ENCODE assay signal across 8 cellular contexts in the genomic region with DNA sequence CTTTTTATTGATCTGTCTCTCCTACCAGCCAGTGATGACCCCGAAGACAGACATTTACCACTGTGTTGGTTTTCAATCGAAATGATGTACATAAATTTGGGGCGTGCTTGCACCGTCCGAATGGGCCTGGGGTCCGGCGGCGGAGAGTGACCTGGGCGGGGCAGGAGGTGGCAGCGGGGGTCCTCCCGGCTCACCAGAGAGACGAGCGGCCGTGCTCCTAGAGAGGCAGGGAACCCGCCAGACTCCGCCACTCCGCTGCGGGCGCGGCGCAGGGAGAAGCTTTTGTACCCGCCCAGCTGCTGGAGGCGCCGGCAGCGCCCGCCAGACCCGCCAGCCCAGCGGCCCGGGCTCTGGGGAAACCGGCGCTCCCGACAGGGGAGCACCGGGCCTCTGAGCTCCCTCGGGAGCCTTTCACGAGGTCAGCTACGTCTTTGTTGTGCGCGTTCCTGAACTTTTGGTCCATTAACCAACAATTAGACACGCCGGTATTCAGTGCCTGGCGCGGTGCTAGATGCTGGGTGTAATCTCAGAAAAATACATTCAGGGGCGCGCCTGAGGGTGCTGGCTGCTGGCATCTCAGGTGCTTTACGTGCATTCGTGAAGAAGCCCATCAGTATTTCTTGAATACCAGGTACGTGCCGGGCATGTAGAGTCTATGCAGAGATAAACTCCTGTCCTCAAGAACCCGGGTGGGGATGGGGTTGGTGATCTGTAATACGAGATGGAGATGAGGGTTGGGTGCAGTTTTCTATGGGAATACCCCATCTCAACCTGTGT.
DNase-seq lines count a peak whose midpoint lies in the region; ATAC-seq and TF ChIP-seq lines count a peak whose summit lies in the region.

A gene with protein sequence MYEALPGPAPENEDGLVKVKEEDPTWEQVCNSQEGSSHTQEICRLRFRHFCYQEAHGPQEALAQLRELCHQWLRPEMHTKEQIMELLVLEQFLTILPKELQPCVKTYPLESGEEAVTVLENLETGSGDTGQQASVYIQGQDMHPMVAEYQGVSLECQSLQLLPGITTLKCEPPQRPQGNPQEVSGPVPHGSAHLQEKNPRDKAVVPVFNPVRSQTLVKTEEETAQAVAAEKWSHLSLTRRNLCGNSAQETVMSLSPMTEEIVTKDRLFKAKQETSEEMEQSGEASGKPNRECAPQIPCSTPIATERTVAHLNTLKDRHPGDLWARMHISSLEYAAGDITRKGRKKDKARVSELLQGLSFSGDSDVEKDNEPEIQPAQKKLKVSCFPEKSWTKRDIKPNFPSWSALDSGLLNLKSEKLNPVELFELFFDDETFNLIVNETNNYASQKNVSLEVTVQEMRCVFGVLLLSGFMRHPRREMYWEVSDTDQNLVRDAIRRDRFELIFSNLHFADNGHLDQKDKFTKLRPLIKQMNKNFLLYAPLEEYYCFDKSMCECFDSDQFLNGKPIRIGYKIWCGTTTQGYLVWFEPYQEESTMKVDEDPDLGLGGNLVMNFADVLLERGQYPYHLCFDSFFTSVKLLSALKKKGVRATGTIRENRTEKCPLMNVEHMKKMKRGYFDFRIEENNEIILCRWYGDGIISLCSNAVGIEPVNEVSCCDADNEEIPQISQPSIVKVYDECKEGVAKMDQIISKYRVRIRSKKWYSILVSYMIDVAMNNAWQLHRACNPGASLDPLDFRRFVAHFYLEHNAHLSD (plus strand): TSS at position 285 of the 777 bp plus-strand sequence. CDS start 2,242 bp downstream, outside the sequence.

- ATAC-seq in GM18861 (IDR thresholded peaks at IDR 0.05; ENCODE audit: unreplicated experiment) (peak; percentile 74), HG03095 (IDR thresholded peaks at IDR 0.05; ENCODE audit: unreplicated experiment) (peak; percentile 83)
- ATAC-seq in activated CD4-positive, CD25-positive, alpha-beta regulatory T cell treated with anti-CD3 and anti-CD28 coated beads, Interleukin-2, amount 50 U/mL, for 24 hours, result peak; percentile 84 to 87

- peak within 1 kb of the TSS; percentile 83 for H3K4me3 ChIP-seq in coronary artery

- in situ Hi-C loops in ACHN (cut with HindIII; ENCODE audit: low pct_ligation_motif_present, low pct_unique_long_range_greater_than_20kb, low sequenced_read_pairs), result no loop called here

- peak within 1 kb of the TSS; percentile 3 to 59 for H3K27ac ChIP-seq in coronary artery

- DNase-seq in ACHN (peak; percentile 77), NCI-H2171 (lab: John Stamatoyannopoulos, UW) (peak; percentile 80), coronary artery (ENCODE audit: low spot score) (peak; percentile 81), kidney glomerular epithelial cell (lab: John Stamatoyannopoulos, UW) (peak; percentile 43)
- peak; percentile 79 for DNase-seq in stimulated activated CD4-positive, alpha-beta T cell treated with anti-CD3 and anti-CD28 coated beads, Interleukin-15, amount 100 ng/mL, for 24 hours

- TF ChIP-seq CTCF in coronary artery (IDR thresholded peaks at IDR 0.05), result no peak

Comparison
In these comparisons a context has a peak if more than half of its experiments do, and no peak if none do; other contexts are left out.
1. Peak in every context shown above with its lines: DNase-seq, ATAC-seq, H3K4me3 ChIP-seq and H3K27ac ChIP-seq.